In genomic region chr14:65234752-65235361, GRCh38 we compare ENCODE assay signal across 19 cellular contexts.
DNase-seq lines count a peak whose midpoint lies in the region; ATAC-seq and TF ChIP-seq lines count a peak whose summit lies in the region.
"Had no signal": no experiment of that assay in that cellular context is flagged by ENCODE, and none has a peak within 500 bp of the region (broad histone marks: within the 10 kb centered on the region; RNA-seq: fewer than 3 reads in every experiment).

No MANE protein-coding gene starts in this region.

- H3K4me1 ChIP-seq in Caco-2 (peaks cover 63% of the 10 kb centered on the region), PC-9 (replicated peaks; ENCODE audit: insufficient read depth) (peaks cover 72% of the 10 kb centered on the region), spleen (peaks cover 9 to 34% (median 18%) of the 10 kb centered on the region in 6 donors), BE2C (0 out of 2 replicates have a peak, but pooled peaks cover 4% of the 10 kb centered on the region)
- H3K4me1 ChIP-seq: SJCRH30 had no signal

- WGBS in spleen, 5 donors = 85 to 92% (median 88%) methylated on average over 5 of the region's 5 CpGs

- peaks cover 39% of the 10 kb centered on the region for H3K36me3 Mint-ChIP-seq in Caco-2 (ENCODE audit: insufficient read depth, unreplicated experiment)
- H3K36me3 Mint-ChIP-seq in activated CD8-positive, alpha-beta T cell treated with anti-CD3 and anti-CD28 coated beads, Interleukin-2, amount 10 ng/mL, durations not matched to agents 7 days and 5 days (ENCODE audit: low read depth) = peaks cover 3% of the 10 kb centered on the region

- H3K9me3 ChIP-seq in Caco-2 (peaks cover 9% of the 10 kb centered on the region; the same call in 1 of the 2 replicates), PC-9 (ENCODE audit: insufficient read depth, low read depth) (peaks cover 7% of the 10 kb centered on the region), spleen (no peaks in the 10 kb centered on the region), BE2C (no peaks in the 10 kb centered on the region)
- H3K9me3 ChIP-seq: SJCRH30 had no signal

- POLR2A ChIA-PET in Caco-2 (lab: Charles Lee) (no interaction called here), PC-9 (lab: Charles Lee; ENCODE audit: unreplicated experiment) (no interaction called here)
- POLR2A ChIA-PET in activated CD8-positive, alpha-beta T cell treated with anti-CD3 and anti-CD28 coated beads, Interleukin-2, amount 10 ng/mL, durations not matched to agents 7 days and 5 days (lab: Charles Lee) = no interaction called here

- no peaks in the 10 kb centered on the region for H3K27me3 Mint-ChIP-seq in Caco-2 (ENCODE audit: insufficient read depth, unreplicated experiment)
- peaks cover 5% of the 10 kb centered on the region for H3K27me3 Mint-ChIP-seq in activated CD8-positive, alpha-beta T cell treated with anti-CD3 and anti-CD28 coated beads, Interleukin-2, amount 10 ng/mL, durations not matched to agents 7 days and 5 days (ENCODE audit: low read depth)
- H3K27me3 Mint-ChIP-seq: IgD-negative memory B cell had no signal

- CTCF ChIA-PET in Caco-2 (lab: Charles Lee) (no interaction called here), PC-9 (lab: Charles Lee) (no interaction called here)
- CTCF ChIA-PET in activated CD8-positive, alpha-beta T cell treated with anti-CD3 and anti-CD28 coated beads, Interleukin-2, amount 10 ng/mL, durations not matched to agents 7 days and 5 days (lab: Charles Lee) = no interaction called here

- H2AFZ ChIP-seq in PC-9 = no peak overlapping the region
- H2AFZ ChIP-seq: GM23338 had no signal

- TF ChIP-seq CTCF in Caco-2 (IDR thresholded peaks at IDR 0.05; ENCODE audit: insufficient read depth in 1 of 2, low read depth in 1 of 2, low read length in 1 of 2, severe bottlenecking in 1 of 2, unreplicated experiment in 1 of 2) (no peak), PC-9 (conservative IDR thresholded peaks at IDR 0.05) (no peak), spleen (IDR thresholded peaks at IDR 0.05 in 8 of 11, conservative IDR thresholded peaks at IDR 0.05 in 3 of 11) (no peak), BE2C (IDR thresholded peaks at IDR 0.05; ENCODE audit: low read depth, low read length) (no peak)

- no peaks in the 10 kb centered on the region for H4K20me1 ChIP-seq in PC-9 (ENCODE audit: insufficient read depth)

- BruUV-seq in Caco-2 (replicated peaks; lab: Mats Ljungman, UMichigan) (no TSS peak), PC-9 (replicated peaks; lab: Mats Ljungman, UMichigan) (no TSS peak)

- 0 out of 2 replicates have a peak, but pooled peaks cover 5% of the 10 kb centered on the region for H3K79me2 ChIP-seq in PC-9 (ENCODE audit: low read depth)

- no peak overlapping the region for H3K4me2 ChIP-seq in PC-9
- H3K4me2 ChIP-seq: GM23338 had no signal

- H3K4me3 ChIP-seq in Caco-2 (ENCODE audit: low read depth, low read length) = no peak overlapping the region
- H3K4me3 ChIP-seq in PC-9 = no peak overlapping the region
- H3K4me3 ChIP-seq in spleen = no peak overlapping the region
- no peak overlapping the region for H3K4me3 ChIP-seq in BE2C (ENCODE audit: low read depth, low read length)
- H3K4me3 ChIP-seq: GM23338, SJCRH30 had no signal

- DNase-seq in Caco-2 (no peak), PC-9 (peak in 1 of 2 experiments; percentile 27), spleen (peak; percentile 51), BE2C (no peak), GM19238 (ENCODE audit: insufficient read length, low spot score) (no peak)
- no peak for DNase-seq in activated CD8-positive, alpha-beta T cell treated with anti-CD3 and anti-CD28 coated beads, Interleukin-2, amount 10 ng/mL, durations not matched to agents 7 days and 5 days
- DNase-seq: DMS79, HCEC 1CT, Karpas-422, MV-4-11, NCI-H1105 treated with DMSO at 0.1 percent for 48 hours, NCI-H2081, NCI-H2171, NCI-H524 treated with DMSO at 0.1 percent for 48 hours, NCI-H82, SJCRH30 had no signal

- 0 out of 2 replicates have a peak, but pooled peaks cover 1% of the 10 kb centered on the region for H3K36me3 ChIP-seq in Caco-2 (ENCODE audit: control insufficient read depth, insufficient read depth, low read length)
- H3K36me3 ChIP-seq in PC-9 (ENCODE audit: low read depth) = no peaks in the 10 kb centered on the region
- H3K36me3 ChIP-seq in spleen = no peaks in the 10 kb centered on the region
- H3K36me3 ChIP-seq in BE2C = no peaks in the 10 kb centered on the region
- H3K36me3 ChIP-seq: SJCRH30 had no signal

- H3K27ac ChIP-seq in PC-9 (peak overlapping the region; percentile 96), layer of hippocampus (ENCODE audit: low read depth, low read length) (peak overlapping the region; percentile 23), spleen (no peak overlapping the region)
- H3K27ac ChIP-seq: SJCRH30 had no signal

- H3F3A ChIP-seq in PC-9 (ENCODE audit: insufficient read depth, low read depth) = peaks cover 51% of the 10 kb centered on the region

- H3K4me1 Mint-ChIP-seq in Caco-2 (ENCODE audit: low read depth, unreplicated experiment) = peaks cover 72% of the 10 kb centered on the region
- peaks cover 11% of the 10 kb centered on the region for H3K4me1 Mint-ChIP-seq in activated CD8-positive, alpha-beta T cell treated with anti-CD3 and anti-CD28 coated beads, Interleukin-2, amount 10 ng/mL, durations not matched to agents 7 days and 5 days (ENCODE audit: low read depth)

- no peak for ATAC-seq in activated CD8-positive, alpha-beta T cell treated with anti-CD3 and anti-CD28 coated beads, Interleukin-2, amount 10 ng/mL, durations not matched to agents 7 days and 5 days
- ATAC-seq: GM23338 had no signal

- peaks cover 27% of the 10 kb centered on the region for H3K9me3 Mint-ChIP-seq in Caco-2 (ENCODE audit: unreplicated experiment)
- H3K9me3 Mint-ChIP-seq in activated CD8-positive, alpha-beta T cell treated with anti-CD3 and anti-CD28 coated beads, Interleukin-2, amount 10 ng/mL, durations not matched to agents 7 days and 5 days (ENCODE audit: insufficient read depth) = no peaks in the 10 kb centered on the region
- H3K9me3 Mint-ChIP-seq: GM23338 had no signal

- no peak for TF ChIP-seq POLR2A in spleen (IDR thresholded peaks at IDR 0.05)

- peak overlapping the region; percentile 83 for H3K27ac Mint-ChIP-seq in Caco-2 (ENCODE audit: unreplicated experiment)
- H3K27ac Mint-ChIP-seq in activated CD8-positive, alpha-beta T cell treated with anti-CD3 and anti-CD28 coated beads, Interleukin-2, amount 10 ng/mL, durations not matched to agents 7 days and 5 days = no peak overlapping the region
- H3K27ac Mint-ChIP-seq: GM23338 had no signal

- H3K27me3 ChIP-seq in Caco-2 (replicated peaks; ENCODE audit: control insufficient read depth, insufficient read depth, low read length) (no peaks in the 10 kb centered on the region), PC-9 (ENCODE audit: insufficient read depth, low read depth) (no peaks in the 10 kb centered on the region), layer of hippocampus (ENCODE audit: control insufficient read depth, insufficient read depth, low read length) (no peaks in the 10 kb centered on the region), spleen (replicated peaks in 1 of 7) (no peaks in the 10 kb centered on the region), BE2C (no peaks in the 10 kb centered on the region)
- H3K27me3 ChIP-seq: SJCRH30 had no signal

- intact Hi-C loops in Caco-2 (cut with micrococcal nuclease; ENCODE audit: unreplicated experiment) (no loop called here), PC-9 (cut with micrococcal nuclease; ENCODE audit: unreplicated experiment) (no loop called here), spleen (cut with DNase I; ENCODE audit: low total_unique reads) (no loop called here)

- no peak overlapping the region for H3K4me3 Mint-ChIP-seq in Caco-2 (ENCODE audit: unreplicated experiment)
- no peak overlapping the region for H3K4me3 Mint-ChIP-seq in activated CD8-positive, alpha-beta T cell treated with anti-CD3 and anti-CD28 coated beads, Interleukin-2, amount 10 ng/mL, durations not matched to agents 7 days and 5 days
- H3K4me3 Mint-ChIP-seq: GM23338 had no signal

- H3K9me2 ChIP-seq in PC-9 (ENCODE audit: insufficient read depth) = no peaks in the 10 kb centered on the region

Comparison
In these comparisons a context has a peak if more than half of its experiments do, and no peak if none do; other contexts are left out.
1. H3K27ac ChIP-seq: peak in PC-9 (single experiment) and layer of hippocampus (single experiment); none in spleen (0 of 8).